8 cellular contexts compared by ENCODE assay signal in genomic region chr18:59881728-59882685, GRCh38. TPM values are rescaled to one million over a fixed set of nuclear protein-coding genes. Genes with fewer than 3 reads are reported as not detected.
A peak's percentile ranks its signal among the peaks of the same experiment; 100 is the strongest.
DNase-seq lines count a peak whose midpoint lies in the region; ATAC-seq and TF ChIP-seq lines count a peak whose summit lies in the region.

No MANE protein-coding gene starts in this region.

- H3K9me3 Mint-ChIP-seq in activated naive CD8-positive, alpha-beta T cell treated with anti-CD3 and anti-CD28 coated beads, Interleukin-2, amount 50 U/mL, for 24 hours, result no peaks in the 10 kb centered on the region

- H3K36me3 ChIP-seq in lower lobe of right lung (no peaks in the 10 kb centered on the region), BE2C (no peaks in the 10 kb centered on the region)

- peak overlapping the region; percentile 62 for H3K4me3 Mint-ChIP-seq in activated naive CD8-positive, alpha-beta T cell treated with anti-CD3 and anti-CD28 coated beads, Interleukin-2, amount 50 U/mL, for 24 hours

- no peaks in the 10 kb centered on the region for H3K36me3 Mint-ChIP-seq in activated naive CD8-positive, alpha-beta T cell treated with anti-CD3 and anti-CD28 coated beads, Interleukin-2, amount 50 U/mL, for 24 hours (ENCODE audit: low read depth)

- H3K27ac Mint-ChIP-seq in activated naive CD8-positive, alpha-beta T cell treated with anti-CD3 and anti-CD28 coated beads, Interleukin-2, amount 50 U/mL, for 24 hours, result peak overlapping the region; percentile 93

- intact Hi-C loops in lower lobe of right lung (cut with DNase I), result no loop called here
- intact Hi-C loops in dorsolateral prefrontal cortex (cut with DNase I), result no loop called here

- DNase-seq in Ammon's horn (ENCODE audit: low spot score) (peak; percentile 17), NCI-H146 treated with DMSO at 0.1 percent for 48 hours (lab: John Stamatoyannopoulos, UW; ENCODE audit: unreplicated experiment) (peak; percentile 98), lower lobe of right lung (no peak), BE2C (no peak), dorsolateral prefrontal cortex (no peak)
- DNase-seq in activated naive CD8-positive, alpha-beta T cell treated with anti-CD3 and anti-CD28 coated beads, Interleukin-2, amount 50 U/mL, for 24 hours, result no peak

- H3K27me3 ChIP-seq in lower lobe of right lung (ENCODE audit: low read depth) (no peaks in the 10 kb centered on the region), BE2C (no peaks in the 10 kb centered on the region), dorsolateral prefrontal cortex (peaks cover 0 to 7% (median 0%) of the 10 kb centered on the region in 45 donors)

- no peaks in the 10 kb centered on the region for H3K9me3 ChIP-seq in lower lobe of right lung
- no peaks in the 10 kb centered on the region for H3K9me3 ChIP-seq in BE2C

- no peaks in the 10 kb centered on the region for H3K27me3 Mint-ChIP-seq in activated naive CD8-positive, alpha-beta T cell treated with anti-CD3 and anti-CD28 coated beads, Interleukin-2, amount 50 U/mL, for 24 hours

- peaks cover 53% of the 10 kb centered on the region for H3K4me1 Mint-ChIP-seq in activated naive CD8-positive, alpha-beta T cell treated with anti-CD3 and anti-CD28 coated beads, Interleukin-2, amount 50 U/mL, for 24 hours

- H3K4me3 ChIP-seq in lower lobe of right lung, result no peak overlapping the region
- H3K4me3 ChIP-seq in BE2C (ENCODE audit: low read depth, low read length), result no peak overlapping the region
- no peak overlapping the region for H3K4me3 ChIP-seq in dorsolateral prefrontal cortex

- ATAC-seq in GM19397 (IDR thresholded peaks at IDR 0.05; ENCODE audit: unreplicated experiment), result peak; percentile 45
- peak; percentile 90 for ATAC-seq in activated naive CD8-positive, alpha-beta T cell treated with anti-CD3 and anti-CD28 coated beads, Interleukin-2, amount 50 U/mL, for 24 hours
- ATAC-seq in lower lobe of right lung, result peak; percentile 39 to 41
- no peak for ATAC-seq in GM18861 (IDR thresholded peaks at IDR 0.05; ENCODE audit: unreplicated experiment)

- no peak overlapping the region for H3K27ac ChIP-seq in lower lobe of right lung
- H3K27ac ChIP-seq in dorsolateral prefrontal cortex, result peak overlapping the region in 4 of 59 donors; percentile 5 to 31 (median 21)

- TF ChIP-seq CTCF in lower lobe of right lung (IDR thresholded peaks at IDR 0.05) (no peak), BE2C (IDR thresholded peaks at IDR 0.05; ENCODE audit: low read depth, low read length) (no peak), dorsolateral prefrontal cortex (IDR thresholded peaks at IDR 0.05 in 54 of 56, conservative IDR thresholded peaks at IDR 0.05 in 2 of 56; ENCODE audit: low read depth in 1 of 56, partially characterized antibody in 56 of 56) (no peak)

- peaks cover 23% of the 10 kb centered on the region for H3K4me1 ChIP-seq in lower lobe of right lung
- H3K4me1 ChIP-seq in BE2C, result no peaks in the 10 kb centered on the region

RNA-seq across cellular contexts. Expression of gene PMAIP1, which starts 17.8 kb away (rescaled TPM):
- total RNA-seq in lower lobe of right lung (1.6 TPM), dorsolateral prefrontal cortex (1 to 10 TPM in 72 of 120 experiments, under 1 TPM in 42, not detected in 6; 0.26 to 6.2 (median 1.2) TPM)
- polyA plus RNA-seq in BE2C (2012; ENCODE audit: insufficient read depth, insufficient read length, low read depth), result 21.2 TPM

Comparison
In these comparisons a context has a peak if more than half of its experiments do, and no peak if none do; other contexts are left out.
1. DNase-seq: peak in Ammon's horn (single experiment) and NCI-H146 treated with DMSO at 0.1 percent for 48 hours (single experiment); none in activated naive CD8-positive, alpha-beta T cell treated with anti-CD3 and anti-CD28 coated beads, Interleukin-2, amount 50 U/mL, for 24 hours (single experiment), lower lobe of right lung (single experiment), BE2C (single experiment) and dorsolateral prefrontal cortex (0 of 10).